Comparison of ENCODE assay signal across 7 cellular contexts in the genomic region with DNA sequence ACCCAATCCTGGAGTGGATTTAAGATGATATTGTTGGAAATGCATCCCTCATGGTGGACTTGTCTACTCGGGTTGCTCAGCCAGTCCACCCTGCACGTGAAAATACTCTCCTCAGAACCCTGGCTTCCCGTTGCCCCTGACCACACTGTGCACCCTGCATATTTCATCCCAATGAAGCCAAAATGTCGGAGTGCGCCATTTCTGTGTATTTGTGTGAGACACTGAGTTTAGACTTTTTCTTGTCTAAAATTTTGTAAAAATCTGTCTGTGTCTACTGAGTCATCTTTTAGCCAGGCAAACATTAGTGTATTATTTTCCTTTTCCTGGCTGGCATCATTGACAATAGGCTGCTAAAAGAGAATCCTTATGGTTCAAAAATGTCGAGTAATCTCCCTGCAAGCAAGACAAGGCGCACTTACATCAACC. TPM values are rescaled to one million over a fixed set of nuclear protein-coding genes. Genes with fewer than 3 reads are reported as not detected.
A peak's percentile ranks its signal among the peaks of the same experiment; 100 is the strongest.
DNase-seq lines count a peak whose midpoint lies in the region; ATAC-seq, FAIRE-seq and TF ChIP-seq lines count a peak whose summit lies in the region.

No MANE protein-coding gene starts in this region.

- ATAC-seq in HG03175 (IDR thresholded peaks at IDR 0.05; ENCODE audit: unreplicated experiment) = peak; percentile 4
- ATAC-seq in HG02884 (IDR thresholded peaks at IDR 0.05; ENCODE audit: unreplicated experiment) = no peak

- no peak for FAIRE-seq in GM12891 (lab: Jason Lieb, UNC)

- H3K4me2 ChIP-seq in hepatocyte = peak overlapping the region; percentile 84

- no peak for TF ChIP-seq EP300 in stomach (IDR thresholded peaks at IDR 0.05)

- intact Hi-C loops in stomach (cut with DNase I; ENCODE audit: low total_unique reads) = no loop called here

- TF ChIP-seq CTCF in WI38 (IDR thresholded peaks at IDR 0.05; ENCODE audit: low read depth, low read length) = no peak
- TF ChIP-seq CTCF in hepatocyte (IDR thresholded peaks at IDR 0.05; ENCODE audit: poor library complexity) = no peak
- no peak for TF ChIP-seq CTCF in stomach (IDR thresholded peaks at IDR 0.05)

- H3K9me3 ChIP-seq in hepatocyte (ENCODE audit: low read depth) (no peaks in the 10 kb centered on the region), stomach (no peaks in the 10 kb centered on the region)

- DNase-seq in GM12891 (ENCODE audit: insufficient read length, low spot score) (no peak), hepatocyte (ENCODE audit: low spot score) (no peak), stomach (no peak)
- DNase-seq in activated CD4-positive, alpha-beta T cell treated with anti-CD3 and anti-CD28 coated beads, Interleukin-2, amount 50 U/mL, for 1 hour = no peak

- no peaks in the 10 kb centered on the region for H3K36me3 ChIP-seq in hepatocyte (replicated peaks; ENCODE audit: insufficient read depth, low read depth)
- peaks cover 30 to 43% (median 38%) of the 10 kb centered on the region in 4 donors for H3K36me3 ChIP-seq in stomach

- H4K20me1 ChIP-seq in hepatocyte (ENCODE audit: insufficient read depth, poor library complexity, severe bottlenecking) = peaks cover 20% of the 10 kb centered on the region

- H3K9me2 ChIP-seq in hepatocyte (replicated peaks; ENCODE audit: insufficient read depth) = no peaks in the 10 kb centered on the region

- peak overlapping the region; percentile 97 for H3K27ac ChIP-seq in hepatocyte
- peak overlapping the region in 4 of 5 donors; percentile 91 to 95 (median 93) for H3K27ac ChIP-seq in stomach

- H3K4me3 ChIP-seq in WI38 (ENCODE audit: low read depth, low read length) (peak overlapping the region; percentile 87), hepatocyte (peak overlapping the region; percentile 89), stomach (peak overlapping the region; percentile 80 to 93 (median 83))

- H3K79me2 ChIP-seq in hepatocyte = peaks cover 44% of the 10 kb centered on the region

- peaks cover 41% of the 10 kb centered on the region for H3K4me1 ChIP-seq in hepatocyte (ENCODE audit: insufficient read depth)
- peaks cover 17 to 72% (median 51%) of the 10 kb centered on the region in 4 donors for H3K4me1 ChIP-seq in stomach

- WGBS in hepatocyte (ENCODE audit: low lambda C conversion rate, missing lambda C conversion rate) = 48% methylated on average over 7 of the region's 7 CpGs
- WGBS in stomach, 5 donors = 46 to 51% (median 51%) methylated on average over 7 of the region's 7 CpGs

- H2AFZ ChIP-seq in hepatocyte = no peak overlapping the region

- TF ChIP-seq POLR2A in GM12891 (IDR thresholded peaks at IDR 0.05; ENCODE audit: low read depth, low read length) = 0 out of 2 replicates have a peak, but pooled peaks have one; percentile 48
- TF ChIP-seq POLR2A in stomach (IDR thresholded peaks at IDR 0.05) = no peak

- H3K27me3 ChIP-seq in hepatocyte (no peaks in the 10 kb centered on the region), stomach (no peaks in the 10 kb centered on the region)

TF ChIP-seq in GM12891, 5 proteins besides CTCF, POLR2A, EP300 and RAD21:
- TF ChIP-seq POU2F2 (IDR thresholded peaks at IDR 0.05; ENCODE audit: low read depth, low read length) (no peak), TAF1 (IDR thresholded peaks at IDR 0.05; ENCODE audit: low read depth, low read length) (no peak), POLR2AphosphoS5 (IDR thresholded peaks at IDR 0.05; ENCODE audit: low read depth, low read length) (no peak; the same call in 1 of the 2 replicates), SPI1 (IDR thresholded peaks at IDR 0.05; ENCODE audit: low read depth, low read length) (no peak), PAX5 (IDR thresholded peaks at IDR 0.05; ENCODE audit: insufficient read depth, low read length, severe bottlenecking) (no peak)

RNA-seq across cellular contexts. Expression of gene PNMA1, which starts 0.5 kb away (rescaled TPM):
- 18.6 TPM for polyA plus RNA-seq in GM12891 (2012; ENCODE audit: low read depth, missing spikeins)
- total RNA-seq in hepatocyte (23.0 and 27.3 TPM in 2 replicates), stomach (10 to 100 TPM; 17.9 to 42.3 (median 19.3) TPM)
- polyA plus RNA-seq in hepatocyte (41.2 and 45.7 TPM in 2 replicates), stomach (10 to 100 TPM; 13.9 to 17.1 (median 15.6) TPM)
